Comparison of ENCODE assay signal across 8 cellular contexts in the genomic region with DNA sequence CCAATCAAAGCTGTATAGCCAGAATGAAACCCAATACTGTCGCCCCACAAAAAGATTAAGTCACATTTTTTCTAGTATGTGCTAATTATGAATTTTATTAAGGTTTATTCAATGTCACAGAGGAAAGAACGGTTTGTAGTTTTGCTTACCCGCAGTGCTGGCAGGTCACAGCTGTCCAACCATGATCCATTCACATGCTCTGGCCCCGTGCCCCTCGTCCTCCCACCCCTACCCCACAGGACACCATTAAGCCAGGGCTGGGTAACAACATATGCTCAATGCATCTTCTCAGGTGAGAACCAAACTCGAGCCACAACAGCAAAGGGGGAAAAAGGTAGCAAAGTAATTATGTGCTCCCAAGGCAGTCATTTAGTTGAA. TPM values are rescaled to one million over a fixed set of nuclear protein-coding genes. Genes with fewer than 3 reads are reported as not detected.
DNase-seq lines count a peak whose midpoint lies in the region; ATAC-seq, FAIRE-seq and TF ChIP-seq lines count a peak whose summit lies in the region.

No MANE protein-coding gene starts in this region.

- H3K36me3 ChIP-seq in Caco-2 (ENCODE audit: control insufficient read depth, insufficient read depth, low read length) (no peaks in the 10 kb centered on the region; the same call in none of the 2 replicates), OCI-LY7 (ENCODE audit: insufficient read depth, low read length) (peaks cover 9% of the 10 kb centered on the region; the same call in 1 of the 2 replicates), endothelial cell of umbilical vein (ENCODE audit: control insufficient read depth in 2 of 2, extremely low read depth in 1 of 2, insufficient read depth in 2 of 2, low read length in 2 of 2) (peaks cover 3 to 4% of the 10 kb centered on the region in 2 experiments), pancreas (peaks cover 0 to 13% (median 0%) of the 10 kb centered on the region in 3 donors)

- H4K20me1 ChIP-seq in OCI-LY7 (ENCODE audit: insufficient read depth, low read length) (no peaks in the 10 kb centered on the region), endothelial cell of umbilical vein (replicated peaks; ENCODE audit: control insufficient read depth, extremely low read depth, insufficient read depth, low read length) (no peaks in the 10 kb centered on the region)

- dilution Hi-C loops in endothelial cell of umbilical vein (cut with MboI; ENCODE audit: extremely low pct_ligation_motif_present, low sequenced_read_pairs) = no loop called here

- DNase-seq in Caco-2 = no peak
- DNase-seq in OCI-LY7 (ENCODE audit: low spot score) = no peak
- DNase-seq in endothelial cell of umbilical vein (ENCODE audit: low read depth, low spot score) = no peak
- DNase-seq in pancreas = peak in 4 of 6 donors; percentile 35 to 51 (median 46)
- DNase-seq in stimulated activated CD4-positive, alpha-beta T cell treated with anti-CD3 and anti-CD28 coated beads, Interleukin-4, amount 100 ng/mL, for 4 hours = no peak

- H3K4me3 ChIP-seq in Caco-2 (ENCODE audit: low read depth, low read length) (peak overlapping the region; percentile 17), OCI-LY7 (ENCODE audit: low read depth, low read length, poor library complexity, severe bottlenecking) (peak overlapping the region; percentile 82), endothelial cell of umbilical vein (replicated peaks in 1 of 3; ENCODE audit: insufficient read depth in 1 of 3, low read depth in 1 of 3, low read length in 3 of 3) (no peak overlapping the region), pancreas (peak overlapping the region in 3 of 4 donors; percentile 52 to 98 (median 77))

- H3K4me1 ChIP-seq in Caco-2 (no peaks in the 10 kb centered on the region), OCI-LY7 (ENCODE audit: insufficient read depth, low read length, poor library complexity, severe bottlenecking) (peaks cover 19% of the 10 kb centered on the region), endothelial cell of umbilical vein (ENCODE audit: control insufficient read depth, extremely low read depth, insufficient read depth, low read length) (peaks cover 6% of the 10 kb centered on the region), pancreas (peaks cover 6 to 10% (median 8%) of the 10 kb centered on the region in 3 donors)

- no peak for FAIRE-seq in endothelial cell of umbilical vein (lab: Jason Lieb, UNC)
- no peak for FAIRE-seq in pancreas (lab: Jason Lieb, UNC)

- H3K9me1 ChIP-seq in endothelial cell of umbilical vein (replicated peaks; ENCODE audit: control insufficient read depth, extremely low read depth, insufficient read depth, low read length) = no peaks in the 10 kb centered on the region

- no peaks in the 10 kb centered on the region for H3K4me1 Mint-ChIP-seq in Caco-2 (ENCODE audit: low read depth, unreplicated experiment)

- peak; percentile 8 to 13 (median 10) for ATAC-seq in pancreas
- no peak for ATAC-seq in GM21515 (IDR thresholded peaks at IDR 0.05; ENCODE audit: unreplicated experiment)
- ATAC-seq in GM21360 (IDR thresholded peaks at IDR 0.05; ENCODE audit: unreplicated experiment) = no peak
- ATAC-seq in HG02623 (IDR thresholded peaks at IDR 0.05; ENCODE audit: unreplicated experiment) = no peak

- H3K9me2 ChIP-seq in OCI-LY7 (ENCODE audit: insufficient read depth, low read length) = no peaks in the 10 kb centered on the region

- peak overlapping the region; percentile 91 for H3K4me2 ChIP-seq in OCI-LY7 (ENCODE audit: low read length)
- H3K4me2 ChIP-seq in endothelial cell of umbilical vein (ENCODE audit: insufficient read depth, low read length) = peak overlapping the region; percentile 50

- H3K27me3 Mint-ChIP-seq in Caco-2 (ENCODE audit: insufficient read depth, unreplicated experiment) = no peaks in the 10 kb centered on the region

- H3K79me2 ChIP-seq in OCI-LY7 (ENCODE audit: insufficient read depth, low read depth, low read length) (no peaks in the 10 kb centered on the region), endothelial cell of umbilical vein (ENCODE audit: control insufficient read depth, insufficient read depth, low read length) (no peaks in the 10 kb centered on the region)

- H3K27ac Mint-ChIP-seq in Caco-2 (ENCODE audit: unreplicated experiment) = peak overlapping the region; percentile 79

- H2AFZ ChIP-seq in OCI-LY7 (ENCODE audit: low read length) = peak overlapping the region; percentile 96
- H2AFZ ChIP-seq in endothelial cell of umbilical vein (ENCODE audit: low read depth, low read length) = no peak overlapping the region

- intact Hi-C loops in Caco-2 (cut with micrococcal nuclease; ENCODE audit: unreplicated experiment) (loop anchor here (1.0 to 2.0 kb wide), 2 partner anchors 36 to 63 kb away; no protein-coding TSS in a partner anchor), OCI-LY7 (cut with micrococcal nuclease; ENCODE audit: unreplicated experiment) (loop anchor here (2.0 kb wide), 1 partner anchor 37 kb away; a partner anchor contains a TSS), endothelial cell of umbilical vein (cut with micrococcal nuclease) (loop anchor here (1.0 to 2.0 kb wide), 5 partner anchors 29 to 357 kb away; a partner anchor contains a TSS), pancreas (cut with DNase I) (no loop called here)

- CTCF ChIA-PET in Caco-2 (lab: Charles Lee) (interaction anchor here (0.5 to 1.2 kb wide), 6 partner anchors 23 to 73 kb away, joined by 3 to 11 read pairs (median 6); a partner anchor contains a TSS), OCI-LY7 (lab: Charles Lee; ENCODE audit: unreplicated experiment) (interaction anchor here (0.6 to 1.1 kb wide), 3 partner anchors 12 to 31 kb away, joined by 3 to 5 read pairs (median 3); no protein-coding TSS in a partner anchor), endothelial cell of umbilical vein (lab: Charles Lee) (interaction anchor here (0.9 to 1.1 kb wide), 5 partner anchors 14 to 73 kb away, joined by 3 to 10 read pairs (median 5); a partner anchor contains a TSS)

- H3K36me3 Mint-ChIP-seq in Caco-2 (ENCODE audit: insufficient read depth, unreplicated experiment) = peaks cover 17% of the 10 kb centered on the region

- H3K27me3 ChIP-seq in Caco-2 (replicated peaks; ENCODE audit: control insufficient read depth, insufficient read depth, low read length) (no peaks in the 10 kb centered on the region), endothelial cell of umbilical vein (ENCODE audit: control insufficient read depth in 2 of 2, insufficient read depth in 2 of 2, low read length in 2 of 2) (no peaks in the 10 kb centered on the region), pancreas (no peaks in the 10 kb centered on the region)

- POLR2A ChIA-PET in Caco-2 (lab: Charles Lee) = interaction anchor here (0.6 to 1.3 kb wide), 13 partner anchors 8 to 412 kb away, joined by 3 to 15 read pairs (median 4); a partner anchor contains a TSS
- POLR2A ChIA-PET in OCI-LY7 (lab: Charles Lee) = interaction anchor here (0.6 to 1.4 kb wide), 9 partner anchors 10 to 604 kb away, joined by 3 to 8 read pairs (median 4); a partner anchor contains a TSS
- POLR2A ChIA-PET in endothelial cell of umbilical vein (lab: Charles Lee) = interaction anchor here (0.8 to 1.3 kb wide), 3 partner anchors 36 to 86 kb away, joined by 3 to 4 read pairs (median 3); a partner anchor contains a TSS

- 8 to 10% methylated on average over 6 of the region's 6 CpGs for WGBS in pancreas, 2 donors

- peak overlapping the region; percentile 79 for H3K4me3 Mint-ChIP-seq in Caco-2 (ENCODE audit: unreplicated experiment)

- H3K9me3 ChIP-seq in Caco-2 (no peaks in the 10 kb centered on the region), OCI-LY7 (ENCODE audit: low read length) (no peaks in the 10 kb centered on the region), endothelial cell of umbilical vein (replicated peaks; ENCODE audit: control insufficient read depth, insufficient read depth, low read length) (no peaks in the 10 kb centered on the region), pancreas (no peaks in the 10 kb centered on the region)

- no peaks in the 10 kb centered on the region for H3K9me3 Mint-ChIP-seq in Caco-2 (ENCODE audit: unreplicated experiment)

- BruUV-seq in Caco-2 (replicated peaks; lab: Mats Ljungman, UMichigan) = no TSS peak
- no TSS peak for BruUV-seq in OCI-LY7 (replicated peaks; lab: Mats Ljungman, UMichigan)
- no TSS peak for BruUV-seq in endothelial cell of umbilical vein (replicated peaks; lab: Mats Ljungman, UMichigan)

- TF ChIP-seq POLR2A in endothelial cell of umbilical vein (IDR thresholded peaks at IDR 0.05; ENCODE audit: low read depth, low read length) = no peak

- TF ChIP-seq CTCF in Caco-2 (IDR thresholded peaks at IDR 0.05; ENCODE audit: insufficient read depth in 1 of 2, low read depth in 1 of 2, low read length in 1 of 2, severe bottlenecking in 1 of 2, unreplicated experiment in 1 of 2) = no peak
- no peak; the same call in 1 of the 2 replicates for TF ChIP-seq CTCF in OCI-LY7 (conservative IDR thresholded peaks at IDR 0.05; ENCODE audit: low read length)
- no peak for TF ChIP-seq CTCF in endothelial cell of umbilical vein (IDR thresholded peaks at IDR 0.05; ENCODE audit: extremely low read depth in 1 of 2, insufficient read depth in 1 of 2, low read depth in 1 of 2, low read length in 2 of 2)
- TF ChIP-seq CTCF in pancreas (IDR thresholded peaks at IDR 0.05) = no peak

- no peak overlapping the region for H3K27ac ChIP-seq in OCI-LY7 (ENCODE audit: low read depth, low read length, poor library complexity, severe bottlenecking)
- no peak overlapping the region for H3K27ac ChIP-seq in endothelial cell of umbilical vein (ENCODE audit: insufficient read depth, low read depth, low read length)
- peak overlapping the region in 3 of 4 donors; percentile 19 to 37 (median 30) for H3K27ac ChIP-seq in pancreas

- H3K9ac ChIP-seq in endothelial cell of umbilical vein (replicated peaks; ENCODE audit: extremely low read depth, insufficient read depth, low read length) = no peak overlapping the region

RNA-seq across cellular contexts. Expression of a gene that starts 0.6 kb away (rescaled TPM):
- total RNA-seq in Caco-2 (2022) (13.9 and 14.1 TPM in 2 replicates), OCI-LY7 (2022) (47.8 and 47.9 TPM in 2 replicates), endothelial cell of umbilical vein (8.9 and 9.4 TPM in 2 replicates), pancreas (10 to 100 TPM in 1 of 6 donors, 1 to 10 TPM in 5; 2.4 to 10.1 (median 3.9) TPM)
- total RNA-seq in OCI-LY7 (2014; rRNA removed; shearing (Covaris generic)) = 34.6 and 38.7 TPM in 2 replicates
- polyA plus RNA-seq in endothelial cell of umbilical vein (4.9 and 5.7 TPM in 2 replicates), pancreas (10 to 100 TPM in 1 of 2 donors, 1 to 10 TPM in 1; 7.7 to 24.8 TPM)
- polyA plus RNA-seq in endothelial cell of umbilical vein (2011; cell fraction: cytosol; rRNA removed) = 3.2 and 4.0 TPM in 2 replicates
- 29.1 and 29.8 TPM in 2 replicates for polyA plus RNA-seq in endothelial cell of umbilical vein (2011; cell fraction: nucleus; rRNA removed)
- 3.6 and 4.7 TPM in 2 replicates for polyA plus RNA-seq in endothelial cell of umbilical vein (2012)
- 4.3 and 6.7 TPM in 2 replicates for polyA minus RNA-seq in endothelial cell of umbilical vein
- 13.1 TPM for polyA minus RNA-seq in endothelial cell of umbilical vein (2011; cell fraction: cytosol; rRNA and poly(A)+ RNA removed)
- 5.4 and 15.0 TPM in 2 replicates for polyA minus RNA-seq in endothelial cell of umbilical vein (2011; cell fraction: nucleus; rRNA and poly(A)+ RNA removed)

RNA-seq across cellular contexts. Expression of a gene that starts 36.7 kb away (rescaled TPM):
- total RNA-seq in Caco-2 (2022) (157 and 163 TPM in 2 replicates), OCI-LY7 (2022) (175 and 198 TPM in 2 replicates), endothelial cell of umbilical vein (93.8 and 94.4 TPM in 2 replicates), pancreas (10 to 100 TPM; 40.6 to 59.9 (median 45.9) TPM)
- total RNA-seq in OCI-LY7 (2014; rRNA removed; shearing (Covaris generic)) = 91.9 and 112 TPM in 2 replicates
- polyA plus RNA-seq in endothelial cell of umbilical vein (82.7 and 100 TPM in 2 replicates), pancreas (10 to 100 TPM; 95.3 to 95.8 TPM)
- 38.2 and 44.1 TPM in 2 replicates for polyA plus RNA-seq in endothelial cell of umbilical vein (2011; cell fraction: cytosol; rRNA removed)
- 132 and 146 TPM in 2 replicates for polyA plus RNA-seq in endothelial cell of umbilical vein (2011; cell fraction: nucleus; rRNA removed)
- polyA plus RNA-seq in endothelial cell of umbilical vein (2012) = 43.0 and 51.9 TPM in 2 replicates
- 35.1 and 57.6 TPM in 2 replicates for polyA minus RNA-seq in endothelial cell of umbilical vein
- polyA minus RNA-seq in endothelial cell of umbilical vein (2011; cell fraction: cytosol; rRNA and poly(A)+ RNA removed) = 85.2 TPM
- polyA minus RNA-seq in endothelial cell of umbilical vein (2011; cell fraction: nucleus; rRNA and poly(A)+ RNA removed) = 37.6 and 39.5 TPM in 2 replicates

RNA-seq across cellular contexts. Expression of a gene that starts 37.5 kb away (rescaled TPM):
- total RNA-seq in Caco-2 (2022) (43.7 and 48.3 TPM in 2 replicates), OCI-LY7 (2022) (30.2 and 34.6 TPM in 2 replicates), endothelial cell of umbilical vein (45.1 and 47.0 TPM in 2 replicates), pancreas (10 to 100 TPM; 50.4 to 74.2 (median 59.4) TPM)
- total RNA-seq in OCI-LY7 (2014; rRNA removed; shearing (Covaris generic)) = 12.3 and 22.6 TPM in 2 replicates
- polyA plus RNA-seq in endothelial cell of umbilical vein (17.9 and 18.6 TPM in 2 replicates), pancreas (10 to 100 TPM; 16.3 to 25.4 TPM)
- 18.4 and 20.4 TPM in 2 replicates for polyA plus RNA-seq in endothelial cell of umbilical vein (2011; cell fraction: cytosol; rRNA removed)
- 32.6 and 35.5 TPM in 2 replicates for polyA plus RNA-seq in endothelial cell of umbilical vein (2011; cell fraction: nucleus; rRNA removed)
- 25.4 and 26.0 TPM in 2 replicates for polyA plus RNA-seq in endothelial cell of umbilical vein (2012)
- 121 and 140 TPM in 2 replicates for polyA minus RNA-seq in endothelial cell of umbilical vein
- polyA minus RNA-seq in endothelial cell of umbilical vein (2011; cell fraction: cytosol; rRNA and poly(A)+ RNA removed) = 34.8 TPM
- 40.8 and 47.1 TPM in 2 replicates for polyA minus RNA-seq in endothelial cell of umbilical vein (2011; cell fraction: nucleus; rRNA and poly(A)+ RNA removed)

RNA-seq across cellular contexts. Expression of a gene that starts 37.6 kb away (rescaled TPM):
- 19.1 and 20.3 TPM in 2 replicates for total RNA-seq in Caco-2 (2022)
- 17.6 and 22.5 TPM in 2 replicates for total RNA-seq in OCI-LY7 (2014; rRNA removed; shearing (Covaris generic))
- 18.2 and 22.5 TPM in 2 replicates for total RNA-seq in OCI-LY7 (2022)
- total RNA-seq in endothelial cell of umbilical vein = 14.3 and 18.8 TPM in 2 replicates
- 29.0 and 36.8 TPM in 2 replicates for polyA plus RNA-seq in endothelial cell of umbilical vein
- polyA plus RNA-seq in endothelial cell of umbilical vein (2011; cell fraction: cytosol; rRNA removed) = 20.1 and 28.6 TPM in 2 replicates
- 41.5 and 42.1 TPM in 2 replicates for polyA plus RNA-seq in endothelial cell of umbilical vein (2011; cell fraction: nucleus; rRNA removed)
- 13.4 and 14.2 TPM in 2 replicates for polyA plus RNA-seq in endothelial cell of umbilical vein (2012)
- 11.1 and 12.0 TPM in 2 replicates for polyA minus RNA-seq in endothelial cell of umbilical vein
- 3.3 TPM for polyA minus RNA-seq in endothelial cell of umbilical vein (2011; cell fraction: cytosol; rRNA and poly(A)+ RNA removed)
- 4.3 and 11.0 TPM in 2 replicates for polyA minus RNA-seq in endothelial cell of umbilical vein (2011; cell fraction: nucleus; rRNA and poly(A)+ RNA removed)
- total RNA-seq in pancreas = 10 to 100 TPM in 5 of 6 donors, 1 to 10 TPM in 1; 6.9 to 12.9 (median 12.3) TPM
- polyA plus RNA-seq in pancreas = 10 to 100 TPM; 19.7 to 35.0 TPM

RNA-seq across cellular contexts. Expression of a gene that starts 44.7 kb away (rescaled TPM):
- total RNA-seq in Caco-2 (2022) = 23.1 and 25.2 TPM in 2 replicates
- 45.0 and 54.2 TPM in 2 replicates for total RNA-seq in OCI-LY7 (2014; rRNA removed; shearing (Covaris generic))
- 60.4 and 62.9 TPM in 2 replicates for total RNA-seq in OCI-LY7 (2022)
- 28.1 and 33.5 TPM in 2 replicates for total RNA-seq in endothelial cell of umbilical vein
- polyA plus RNA-seq in endothelial cell of umbilical vein = 18.6 and 19.3 TPM in 2 replicates
- 13.3 and 16.1 TPM in 2 replicates for polyA plus RNA-seq in endothelial cell of umbilical vein (2011; cell fraction: cytosol; rRNA removed)
- 15.9 and 16.9 TPM in 2 replicates for polyA plus RNA-seq in endothelial cell of umbilical vein (2011; cell fraction: nucleus; rRNA removed)
- 18.0 and 25.3 TPM in 2 replicates for polyA plus RNA-seq in endothelial cell of umbilical vein (2012)
- polyA minus RNA-seq in endothelial cell of umbilical vein = 10.9 and 12.8 TPM in 2 replicates
- polyA minus RNA-seq in endothelial cell of umbilical vein (2011; cell fraction: cytosol; rRNA and poly(A)+ RNA removed) = 14.5 TPM
- polyA minus RNA-seq in endothelial cell of umbilical vein (2011; cell fraction: nucleus; rRNA and poly(A)+ RNA removed) = 5.7 and 6.3 TPM in 2 replicates
- total RNA-seq in pancreas = 10 to 100 TPM in 3 of 6 donors, 1 to 10 TPM in 3; 8.2 to 13.1 (median 10.3) TPM
- polyA plus RNA-seq in pancreas = 10 to 100 TPM in 1 of 2 donors, 1 to 10 TPM in 1; 9.8 to 12.5 TPM

Comparison
In these comparisons a context has a peak if more than half of its experiments do, and no peak if none do; other contexts are left out.
1. DNase-seq: peak in pancreas (4 of 6); none in Caco-2 (0 of 2), OCI-LY7 (single experiment), endothelial cell of umbilical vein (single experiment) and stimulated activated CD4-positive, alpha-beta T cell treated with anti-CD3 and anti-CD28 coated beads, Interleukin-4, amount 100 ng/mL, for 4 hours (0 of 2).
2. H3K4me3 ChIP-seq: peak in Caco-2 (single experiment), OCI-LY7 (single experiment) and pancreas (3 of 4); none in endothelial cell of umbilical vein (0 of 3).
3. H3K27ac ChIP-seq: peak in pancreas (3 of 4); none in OCI-LY7 (single experiment) and endothelial cell of umbilical vein (single experiment).
4. ATAC-seq: peak in pancreas (4 of 4); none in GM21515 (single experiment), GM21360 (single experiment) and HG02623 (single experiment).
5. intact Hi-C loops: an anchor here in Caco-2 (1.0 to 2.0 kb wide), OCI-LY7 (2.0 kb wide) and endothelial cell of umbilical vein (1.0 to 2.0 kb wide); none called in pancreas.